ENCODE assay signal across 28 cellular contexts in the genomic region with DNA sequence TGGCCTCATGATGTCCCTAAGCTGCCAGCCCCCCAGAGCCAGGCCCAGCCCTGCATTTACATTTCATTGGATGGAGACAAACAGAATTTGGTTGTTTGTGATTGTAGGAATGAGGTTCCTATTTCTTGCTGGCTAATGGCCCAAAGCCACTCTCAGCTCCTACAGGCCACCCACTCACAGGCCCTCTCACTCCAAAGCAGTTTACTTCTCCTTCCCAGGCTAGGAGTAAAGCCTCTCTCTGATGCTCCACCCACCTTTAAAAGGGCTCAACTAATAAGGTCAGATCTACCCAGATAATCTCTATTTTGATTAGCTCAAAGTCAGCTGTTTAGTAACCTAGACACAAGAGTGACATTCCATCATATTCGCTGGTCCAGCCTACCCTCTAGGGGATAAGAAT. TPM values are rescaled to one million over a fixed set of nuclear protein-coding genes. Genes with fewer than 3 reads are reported as not detected.
DNase-seq lines count a peak whose midpoint lies in the region; ATAC-seq, FAIRE-seq and TF ChIP-seq lines count a peak whose summit lies in the region.
"Had no signal": no experiment of that assay in that cellular context is flagged by ENCODE, and none has a peak within 500 bp of the region (broad histone marks: within the 10 kb centered on the region; RNA-seq: fewer than 3 reads in every experiment).

No MANE protein-coding gene starts in this region.

- no peak for TF ChIP-seq POLR2A in upper lobe of left lung (IDR thresholded peaks at IDR 0.05)

- FAIRE-seq in frontal cortex (lab: Jason Lieb, UNC): no peak
- FAIRE-seq: GM12892, GM18507, HTR-8/SVneo, RCC 7860 had no signal

- TF ChIP-seq CTCF in RWPE2 (IDR thresholded peaks at IDR 0.05; ENCODE audit: poor library complexity, severe bottlenecking) (no peak), upper lobe of left lung (IDR thresholded peaks at IDR 0.05) (no peak)

- H2BK5ac ChIP-seq in mesendoderm (ENCODE audit: low read length): no peak overlapping the region

- H3K18ac ChIP-seq in mesendoderm (ENCODE audit: low read length): no peak overlapping the region

- H3K23ac ChIP-seq in mesendoderm (ENCODE audit: low read length): no peak overlapping the region

- DNase-seq in GM23248 (peak; percentile 44), RWPE2 (ENCODE audit: low spot score) (no peak), iris pigment epithelial cell (ENCODE audit: low read depth) (peak; percentile 48), RKO (ENCODE audit: low spot score) (no peak), upper lobe of left lung (no peak), mesendoderm (no peak), frontal cortex (ENCODE audit: low spot score in 2 of 2) (no peak)
- DNase-seq: ACHN; AML-193; Caco-2; CD4-positive, CD25-positive, alpha-beta regulatory T cell; EL; H7; Karpas-422; NCI-H1092 treated with DMSO at 0.1 percent for 48 hours; NCI-H146; NCI-H2029 treated with DMSO at 0.1 percent for 48 hours; NCI-H2171; NCI-H526; NK-92 treated with Interleukin-12 subunit alpha and Interleukin-12 subunit beta, amount 100 ng/mL, for 24 hours; SHP77 treated with DMSO at 0.1 percent for 48 hours had no signal

- WGBS in GM23248 (ENCODE audit: low coverage in 1 of 2, low lambda C conversion rate in 2 of 2, missing lambda C conversion rate in 2 of 2), 2 experiments: 79 to 100% methylated on average over 1 of the region's 1 CpG
- 95 to 100% methylated on average over 1 of the region's 1 CpG for WGBS in upper lobe of left lung, 2 donors
- WGBS in mesendoderm (ENCODE audit: extremely low coverage, insufficient coverage, low lambda C conversion rate): no CpG with 5 or more reads among the region's 1 CpG

- H2AFZ ChIP-seq in GM23248: no peak overlapping the region

- H4K5ac ChIP-seq in mesendoderm (ENCODE audit: low read length): no peak overlapping the region

- in situ Hi-C loops in GM23248 (cut with MboI): no loop called here

- H3K27ac ChIP-seq in BLaER1: peak overlapping the region; percentile 48
- H3K27ac ChIP-seq in GM23248: no peak overlapping the region
- H3K27ac ChIP-seq in RWPE2 (ENCODE audit: poor library complexity, severe bottlenecking): peak overlapping the region; percentile 86
- no peak overlapping the region for H3K27ac ChIP-seq in upper lobe of left lung
- no peak overlapping the region for H3K27ac ChIP-seq in mesendoderm (ENCODE audit: low read depth, low read length)

- peaks cover 43% of the 10 kb centered on the region for H3F3A ChIP-seq in GM23248 (ENCODE audit: insufficient read depth)

- no peak overlapping the region for H3K56ac ChIP-seq in mesendoderm (ENCODE audit: low read length)

- no peak overlapping the region for H4K8ac ChIP-seq in mesendoderm (ENCODE audit: low read depth, low read length)

- H3K9me3 ChIP-seq in BLaER1 (peaks cover 27% of the 10 kb centered on the region), GM23248 (ENCODE audit: low read depth) (no peaks in the 10 kb centered on the region), RWPE2 (ENCODE audit: severe bottlenecking) (no peaks in the 10 kb centered on the region), upper lobe of left lung (no peaks in the 10 kb centered on the region)
- H3K9me3 ChIP-seq: Caco-2 had no signal

- H3K9ac ChIP-seq in BLaER1 (no peak overlapping the region), GM23248 (no peak overlapping the region), mesendoderm (ENCODE audit: low read length) (no peak overlapping the region)

- no peak for TF ChIP-seq EP300 in upper lobe of left lung (IDR thresholded peaks at IDR 0.05)

- H3K4ac ChIP-seq in mesendoderm (ENCODE audit: low read depth, low read length): no peak overlapping the region

- H3K79me1 ChIP-seq in mesendoderm (ENCODE audit: low read length): no peaks in the 10 kb centered on the region

- H4K20me1 ChIP-seq in BLaER1 (no peaks in the 10 kb centered on the region), GM23248 (ENCODE audit: insufficient read depth) (no peaks in the 10 kb centered on the region)

- no peak overlapping the region for H2AK5ac ChIP-seq in mesendoderm (ENCODE audit: low read length)

- H3K79me2 ChIP-seq in GM23248 (ENCODE audit: insufficient read depth) (peaks cover 40% of the 10 kb centered on the region), mesendoderm (ENCODE audit: control insufficient read depth, insufficient read depth, low read length) (no peaks in the 10 kb centered on the region)

- H2BK15ac ChIP-seq in mesendoderm (replicated peaks; ENCODE audit: low read depth): no peak overlapping the region

- no peak for ATAC-seq in RWPE2 (ENCODE audit: low read depth)
- ATAC-seq in upper lobe of left lung (ENCODE audit: low FRiP score in 2 of 2): no peak

- no peaks in the 10 kb centered on the region for H3K36me3 ChIP-seq in BLaER1
- H3K36me3 ChIP-seq in GM23248 (ENCODE audit: low read depth): no peaks in the 10 kb centered on the region
- H3K36me3 ChIP-seq in RWPE2 (ENCODE audit: low read depth): peaks cover 45% of the 10 kb centered on the region
- peaks cover 0 to 6% (median 0%) of the 10 kb centered on the region in 4 donors for H3K36me3 ChIP-seq in upper lobe of left lung
- no peaks in the 10 kb centered on the region for H3K36me3 ChIP-seq in mesendoderm (ENCODE audit: control insufficient read depth, insufficient read depth, low read length)

- H3K27me3 ChIP-seq in BLaER1 (no peaks in the 10 kb centered on the region), GM23248 (replicated peaks; ENCODE audit: insufficient read depth) (no peaks in the 10 kb centered on the region), RWPE2 (ENCODE audit: insufficient read depth, poor library complexity, severe bottlenecking) (no peaks in the 10 kb centered on the region), upper lobe of left lung (no peaks in the 10 kb centered on the region), mesendoderm (ENCODE audit: insufficient read depth, low read length, poor library complexity) (no peaks in the 10 kb centered on the region)

- H2BK120ac ChIP-seq in mesendoderm (ENCODE audit: low read depth, low read length): no peak overlapping the region

- H3K4me2 ChIP-seq in BLaER1 (peak overlapping the region; percentile 27; the same call in 1 of the 2 replicates), GM23248 (ENCODE audit: unreplicated experiment) (no peak overlapping the region), mesendoderm (ENCODE audit: low read length) (no peak overlapping the region)

- H3K9me2 ChIP-seq in GM23248 (ENCODE audit: insufficient read depth): no peaks in the 10 kb centered on the region

- H3K4me3 ChIP-seq in BLaER1: no peak overlapping the region
- no peak overlapping the region for H3K4me3 ChIP-seq in GM23248
- no peak overlapping the region for H3K4me3 ChIP-seq in RWPE2 (ENCODE audit: severe bottlenecking)
- no peak overlapping the region for H3K4me3 ChIP-seq in upper lobe of left lung
- H3K4me3 ChIP-seq in mesendoderm (ENCODE audit: low read length): no peak overlapping the region

- H3K4me1 ChIP-seq in BLaER1: peaks cover 88% of the 10 kb centered on the region
- peaks cover 68% of the 10 kb centered on the region for H3K4me1 ChIP-seq in GM23248 (ENCODE audit: insufficient read depth)
- H3K4me1 ChIP-seq in RWPE2 (ENCODE audit: insufficient read depth, poor library complexity, severe bottlenecking): peaks cover 49% of the 10 kb centered on the region
- no peaks in the 10 kb centered on the region for H3K4me1 ChIP-seq in upper lobe of left lung
- peaks cover 2% of the 10 kb centered on the region for H3K4me1 ChIP-seq in mesendoderm (ENCODE audit: control insufficient read depth, low read depth, low read length)

RNA-seq across cellular contexts. Expression of gene CUZD1, which starts 11.2 kb away (rescaled TPM):
- 0.11 and 0.13 TPM in 2 replicates for total RNA-seq in GM23248 (2014; rRNA removed; shearing (Covaris generic))
- polyA plus RNA-seq in GM23248 (2016; fragmentation: Nextera tagmentation; extraction: Ambion mirVana): 0.22 and 0.31 TPM in 2 replicates
- total RNA-seq in upper lobe of left lung: 1 to 10 TPM in 3 of 6 donors, under 1 TPM in 2, not detected in 1; 0.30 to 4.2 (median 1.1) TPM
- polyA plus RNA-seq in mesendoderm (2013, experiment 1 of 2): 1.7 TPM
- polyA plus RNA-seq in mesendoderm (2013, experiment 2 of 2): 1.6 TPM
- 0.41 TPM for total RNA-seq in frontal cortex

RNA-seq across cellular contexts. Expression of gene FAM24B, which starts 22.5 kb away (rescaled TPM):
- total RNA-seq in GM23248 (2014; rRNA removed; shearing (Covaris generic)): 3.3 and 3.8 TPM in 2 replicates
- polyA plus RNA-seq in GM23248 (2016; fragmentation: Nextera tagmentation; extraction: Ambion mirVana): 5.7 and 7.0 TPM in 2 replicates
- 10 to 100 TPM in 1 of 6 donors, 1 to 10 TPM in 5; 1.5 to 10.5 (median 3.4) TPM for total RNA-seq in upper lobe of left lung
- polyA plus RNA-seq in mesendoderm (2013, experiment 1 of 2): 5.2 TPM
- polyA plus RNA-seq in mesendoderm (2013, experiment 2 of 2): 3.7 TPM
- 2.9 TPM for total RNA-seq in frontal cortex

RNA-seq across cellular contexts. Expression of gene FAM24A, which starts 53.5 kb away (rescaled TPM):
- not detected in 2 replicates for total RNA-seq in GM23248 (2014; rRNA removed; shearing (Covaris generic))
- not detected in 2 replicates for polyA plus RNA-seq in GM23248 (2016; fragmentation: Nextera tagmentation; extraction: Ambion mirVana)
- not detected for total RNA-seq in upper lobe of left lung
- polyA plus RNA-seq in mesendoderm (2013, experiment 1 of 2): not detected
- not detected for polyA plus RNA-seq in mesendoderm (2013, experiment 2 of 2)
- total RNA-seq in frontal cortex: not detected
- total RNA-seq: Caco-2; CD4-positive, CD25-positive, alpha-beta regulatory T cell; H7; T-helper 1 cell treated with Interleukin-12 subunit alpha and Interleukin-12 subunit beta and Interleukin-4 antibody, amounts not matched to agents 30 ng/mL and 1 ng/mL, for 36 hours had no signal
- polyA plus RNA-seq: CD4-positive, CD25-positive, alpha-beta regulatory T cell; IgD-negative memory B cell had no signal

Comparison
In these comparisons a context has a peak if more than half of its experiments do, and no peak if none do; other contexts are left out.
1. H3K27ac ChIP-seq: peak in BLaER1 (single experiment) and RWPE2 (single experiment); none in GM23248 (single experiment), upper lobe of left lung (0 of 4) and mesendoderm (single experiment).
2. DNase-seq: peak in GM23248 (single experiment) and iris pigment epithelial cell (single experiment); none in RWPE2 (single experiment), RKO (single experiment), upper lobe of left lung (0 of 2), mesendoderm (single experiment) and frontal cortex (0 of 2).